8 cellular contexts compared by ENCODE assay signal in genomic region chr2:175167792-175168563, GRCh38.
DNase-seq lines count a peak whose midpoint lies in the region; ATAC-seq lines count a peak whose summit lies in the region.

A gene with protein sequence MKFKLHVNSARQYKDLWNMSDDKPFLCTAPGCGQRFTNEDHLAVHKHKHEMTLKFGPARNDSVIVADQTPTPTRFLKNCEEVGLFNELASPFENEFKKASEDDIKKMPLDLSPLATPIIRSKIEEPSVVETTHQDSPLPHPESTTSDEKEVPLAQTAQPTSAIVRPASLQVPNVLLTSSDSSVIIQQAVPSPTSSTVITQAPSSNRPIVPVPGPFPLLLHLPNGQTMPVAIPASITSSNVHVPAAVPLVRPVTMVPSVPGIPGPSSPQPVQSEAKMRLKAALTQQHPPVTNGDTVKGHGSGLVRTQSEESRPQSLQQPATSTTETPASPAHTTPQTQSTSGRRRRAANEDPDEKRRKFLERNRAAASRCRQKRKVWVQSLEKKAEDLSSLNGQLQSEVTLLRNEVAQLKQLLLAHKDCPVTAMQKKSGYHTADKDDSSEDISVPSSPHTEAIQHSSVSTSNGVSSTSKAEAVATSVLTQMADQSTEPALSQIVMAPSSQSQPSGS (minus strand): TSS chr2:175168203. CDS start chr2:175136443, 31,760 bp downstream.

- ATAC-seq in GM19372 (IDR thresholded peaks at IDR 0.05; ENCODE audit: low read depth, unreplicated experiment) = peak; percentile 92
- peak; percentile 93 for ATAC-seq in HG03558 (IDR thresholded peaks at IDR 0.05; ENCODE audit: extremely low read depth, unreplicated experiment)

- DNase-seq in C1 segment of cervical spinal cord (lab: John Stamatoyannopoulos, UW) = peak; percentile 69 to 99 (median 94)
- DNase-seq in NCI-H748 treated with DMSO at 0.1 percent for 48 hours (lab: John Stamatoyannopoulos, UW) = peak; percentile 98
- DNase-seq in activated CD4-positive, alpha-beta T cell treated with anti-CD3 and anti-CD28 coated beads, Interleukin-2, amount 50 U/mL, for 24 hours (ENCODE audit: low read depth in 1 of 2, low spot score in 1 of 2) = peak; percentile 86 to 98
- DNase-seq in dedifferentiated amniotic fluid mesenchymal stem cell (ENCODE audit: extremely low spot score) = peak; percentile 100
- DNase-seq in left kidney (ENCODE audit: low read depth, low spot score) = peak; percentile 100
- peak; percentile 95 to 97 for DNase-seq in stimulated activated CD4-positive, alpha-beta T cell treated with anti-CD3 and anti-CD28 coated beads, Interleukin-2, amount 100 ng/mL, for 24 hours

Comparison
In these comparisons a context has a peak if more than half of its experiments do, and no peak if none do; other contexts are left out.
1. Peak in every context shown above with its lines: DNase-seq and ATAC-seq.